ENCODE assay signal across 1 cellular context in the genomic region with DNA sequence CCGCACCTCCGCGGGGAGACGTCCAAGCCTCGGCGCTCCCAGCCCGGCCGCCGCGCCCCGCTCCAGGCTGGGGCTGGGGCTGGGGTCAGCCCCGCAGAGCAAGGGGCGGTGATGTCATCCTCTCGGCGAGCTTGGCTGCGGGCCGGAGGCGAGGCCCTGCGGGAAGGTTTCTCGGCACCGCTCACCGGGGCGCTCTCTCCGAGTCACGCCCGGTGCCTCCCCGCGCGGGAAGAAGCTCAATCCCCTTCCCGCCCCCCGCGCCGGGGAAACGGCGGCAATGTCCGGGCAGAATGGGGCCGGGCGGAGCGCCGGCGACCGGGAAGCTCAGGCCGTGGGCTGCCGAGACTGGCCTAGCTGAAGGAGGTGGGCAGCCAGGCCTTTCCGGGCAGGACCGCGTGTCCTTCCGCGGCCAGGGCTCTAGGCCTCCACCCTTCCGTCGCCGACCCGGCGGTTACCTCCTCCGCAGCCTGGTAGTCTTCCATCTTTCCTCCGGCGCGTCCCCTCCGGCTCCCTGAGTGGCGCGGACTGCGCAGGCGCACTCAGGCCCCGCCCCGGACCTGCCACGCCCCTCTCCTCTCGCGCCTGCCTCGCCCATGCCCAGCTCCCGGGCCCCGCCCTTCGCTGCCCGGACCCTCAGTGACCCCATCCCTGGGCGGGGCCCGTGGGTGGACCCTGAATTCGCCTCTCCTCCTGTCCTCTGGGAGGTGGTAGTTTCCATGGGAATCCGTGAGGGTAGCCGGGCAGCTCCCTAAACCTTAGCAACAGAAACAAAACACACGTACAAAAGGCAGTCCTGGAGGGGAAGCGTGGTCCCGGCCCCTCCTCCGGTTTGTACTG.
TF ChIP-seq lines count a peak whose summit lies in the region.

DYNLT1 (minus strand) TSS at position 517 of the 837 bp plus-strand sequence; CDS start at position 482, 35 bp downstream.

TF ChIP-seq in HepG2, 621 proteins besides CTCF, POLR2A, EP300 and RAD21 (continued from another document and continues in another):
- no peak for TF ChIP-seq XBP1 (CRISPR knock-in tag; IDR thresholded peaks at IDR 0.05)
- TF ChIP-seq ZNF879 (CRISPR knock-in tag; IDR thresholded peaks at IDR 0.05), result no peak; the same call in 1 of the 2 replicates
- TF ChIP-seq NFATC3 (CRISPR knock-in tag; IDR thresholded peaks at IDR 0.05), result 0 out of 2 replicates have a peak, but pooled peaks have one; percentile 46
- TF ChIP-seq ZBTB10 (CRISPR knock-in tag; IDR thresholded peaks at IDR 0.05; ENCODE audit: borderline replicate concordance), result no peak
- TF ChIP-seq CC2D1A (CRISPR knock-in tag; IDR thresholded peaks at IDR 0.05), result no peak
- TF ChIP-seq, protein P1, sequence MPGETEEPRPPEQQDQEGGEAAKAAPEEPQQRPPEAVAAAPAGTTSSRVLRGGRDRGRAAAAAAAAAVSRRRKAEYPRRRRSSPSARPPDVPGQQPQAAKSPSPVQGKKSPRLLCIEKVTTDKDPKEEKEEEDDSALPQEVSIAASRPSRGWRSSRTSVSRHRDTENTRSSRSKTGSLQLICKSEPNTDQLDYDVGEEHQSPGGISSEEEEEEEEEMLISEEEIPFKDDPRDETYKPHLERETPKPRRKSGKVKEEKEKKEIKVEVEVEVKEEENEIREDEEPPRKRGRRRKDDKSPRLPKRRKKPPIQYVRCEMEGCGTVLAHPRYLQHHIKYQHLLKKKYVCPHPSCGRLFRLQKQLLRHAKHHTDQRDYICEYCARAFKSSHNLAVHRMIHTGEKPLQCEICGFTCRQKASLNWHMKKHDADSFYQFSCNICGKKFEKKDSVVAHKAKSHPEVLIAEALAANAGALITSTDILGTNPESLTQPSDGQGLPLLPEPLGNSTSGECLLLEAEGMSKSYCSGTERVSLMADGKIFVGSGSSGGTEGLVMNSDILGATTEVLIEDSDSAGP (CRISPR knock-in tag; IDR thresholded peaks at IDR 0.05; ENCODE audit: borderline replicate concordance), result peak; percentile 93; the same call in 1 of the 2 replicates
- no peak for TF ChIP-seq NPAS2 (CRISPR knock-in tag; IDR thresholded peaks at IDR 0.05; ENCODE audit: borderline replicate concordance)
- peak; percentile 95; the same call in 1 of the 2 replicates for TF ChIP-seq ZFP82 (CRISPR knock-in tag; IDR thresholded peaks at IDR 0.05; ENCODE audit: borderline replicate concordance)
- TF ChIP-seq MXD4 (CRISPR knock-in tag; IDR thresholded peaks at IDR 0.05), result peak; percentile 80; the same call in 1 of the 2 replicates
- TF ChIP-seq TARDBP (CRISPR knock-in tag; IDR thresholded peaks at IDR 0.05), result peak; percentile 54; the same call in 1 of the 2 replicates
- no peak for TF ChIP-seq CCAR2 (optimal IDR thresholded peaks at IDR 0.05; ENCODE audit: low read depth, low read length)
- TF ChIP-seq TRAFD1 (CRISPR knock-in tag; IDR thresholded peaks at IDR 0.05; ENCODE audit: borderline replicate concordance), result no peak
- no peak for TF ChIP-seq ZNF260 (CRISPR knock-in tag; IDR thresholded peaks at IDR 0.05; ENCODE audit: borderline replicate concordance, low read depth)
- no peak for TF ChIP-seq ZNF484 (CRISPR knock-in tag; IDR thresholded peaks at IDR 0.05; ENCODE audit: borderline replicate concordance, low read depth)
- no peak for TF ChIP-seq FLYWCH1 (CRISPR knock-in tag; IDR thresholded peaks at IDR 0.05)
- TF ChIP-seq ISL2 (CRISPR knock-in tag; IDR thresholded peaks at IDR 0.05), result peak; percentile 77
- TF ChIP-seq ZSCAN21 (CRISPR knock-in tag; IDR thresholded peaks at IDR 0.05; ENCODE audit: borderline replicate concordance), result peak; percentile 77; the same call in 1 of the 2 replicates
- TF ChIP-seq ZC3H4 (CRISPR knock-in tag; IDR thresholded peaks at IDR 0.05; ENCODE audit: borderline replicate concordance), result peak; percentile 81; the same call in 1 of the 2 replicates
- peak; percentile 60; the same call in 1 of the 2 replicates for TF ChIP-seq TMF1 (CRISPR knock-in tag; IDR thresholded peaks at IDR 0.05; ENCODE audit: low read depth)
- TF ChIP-seq ZNF460 (CRISPR knock-in tag; IDR thresholded peaks at IDR 0.05; ENCODE audit: borderline replicate concordance), result peak; percentile 52; the same call in 1 of the 2 replicates
- no peak for TF ChIP-seq THYN1 (CRISPR knock-in tag; IDR thresholded peaks at IDR 0.05; ENCODE audit: borderline replicate concordance, low read depth)
- TF ChIP-seq NCOR1 (IDR thresholded peaks at IDR 0.05; ENCODE audit: borderline replicate concordance, low read length), result 0 out of 2 replicates have a peak, but pooled peaks have one; percentile 40
- TF ChIP-seq, protein P2, sequence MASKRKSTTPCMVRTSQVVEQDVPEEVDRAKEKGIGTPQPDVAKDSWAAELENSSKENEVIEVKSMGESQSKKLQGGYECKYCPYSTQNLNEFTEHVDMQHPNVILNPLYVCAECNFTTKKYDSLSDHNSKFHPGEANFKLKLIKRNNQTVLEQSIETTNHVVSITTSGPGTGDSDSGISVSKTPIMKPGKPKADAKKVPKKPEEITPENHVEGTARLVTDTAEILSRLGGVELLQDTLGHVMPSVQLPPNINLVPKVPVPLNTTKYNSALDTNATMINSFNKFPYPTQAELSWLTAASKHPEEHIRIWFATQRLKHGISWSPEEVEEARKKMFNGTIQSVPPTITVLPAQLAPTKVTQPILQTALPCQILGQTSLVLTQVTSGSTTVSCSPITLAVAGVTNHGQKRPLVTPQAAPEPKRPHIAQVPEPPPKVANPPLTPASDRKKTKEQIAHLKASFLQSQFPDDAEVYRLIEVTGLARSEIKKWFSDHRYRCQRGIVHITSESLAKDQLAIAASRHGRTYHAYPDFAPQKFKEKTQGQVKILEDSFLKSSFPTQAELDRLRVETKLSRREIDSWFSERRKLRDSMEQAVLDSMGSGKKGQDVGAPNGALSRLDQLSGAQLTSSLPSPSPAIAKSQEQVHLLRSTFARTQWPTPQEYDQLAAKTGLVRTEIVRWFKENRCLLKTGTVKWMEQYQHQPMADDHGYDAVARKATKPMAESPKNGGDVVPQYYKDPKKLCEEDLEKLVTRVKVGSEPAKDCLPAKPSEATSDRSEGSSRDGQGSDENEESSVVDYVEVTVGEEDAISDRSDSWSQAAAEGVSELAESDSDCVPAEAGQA (IDR thresholded peaks at IDR 0.05; ENCODE audit: low read depth), result no peak; the same call in 1 of the 2 replicates
- TF ChIP-seq, protein P2 (CRISPR knock-in tag; IDR thresholded peaks at IDR 0.05; ENCODE audit: borderline replicate concordance), result peak; percentile 57; the same call in 1 of the 2 replicates
- no peak for TF ChIP-seq TEAD3 (CRISPR knock-in tag; optimal IDR thresholded peaks at IDR 0.05; ENCODE audit: borderline replicate concordance)
- TF ChIP-seq FOXP1 (IDR thresholded peaks at IDR 0.05), result no peak
- TF ChIP-seq FOXP1 (CRISPR knock-in tag; IDR thresholded peaks at IDR 0.05), result no peak
- TF ChIP-seq ZNF891 (CRISPR knock-in tag; IDR thresholded peaks at IDR 0.05), result peak; percentile 85
- TF ChIP-seq TFDP1 (CRISPR knock-in tag; IDR thresholded peaks at IDR 0.05; ENCODE audit: borderline replicate concordance), result no peak
- TF ChIP-seq, protein P3, sequence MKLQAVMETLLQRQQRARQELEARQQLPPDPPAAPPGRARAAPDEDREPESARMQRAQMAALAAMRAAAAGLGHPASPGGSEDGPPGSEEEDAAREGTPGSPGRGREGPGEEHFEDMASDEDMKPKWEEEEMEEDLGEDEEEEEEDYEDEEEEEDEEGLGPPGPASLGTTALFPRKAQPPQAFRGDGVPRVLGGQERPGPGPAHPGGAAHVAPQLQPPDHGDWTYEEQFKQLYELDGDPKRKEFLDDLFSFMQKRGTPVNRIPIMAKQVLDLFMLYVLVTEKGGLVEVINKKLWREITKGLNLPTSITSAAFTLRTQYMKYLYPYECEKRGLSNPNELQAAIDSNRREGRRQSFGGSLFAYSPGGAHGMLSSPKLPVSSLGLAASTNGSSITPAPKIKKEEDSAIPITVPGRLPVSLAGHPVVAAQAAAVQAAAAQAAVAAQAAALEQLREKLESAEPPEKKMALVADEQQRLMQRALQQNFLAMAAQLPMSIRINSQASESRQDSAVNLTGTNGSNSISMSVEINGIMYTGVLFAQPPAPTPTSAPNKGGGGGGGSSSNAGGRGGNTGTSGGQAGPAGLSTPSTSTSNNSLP (IDR thresholded peaks at IDR 0.05; ENCODE audit: low read depth, low read length), result no peak
- TF ChIP-seq HCFC1 (IDR thresholded peaks at IDR 0.05; ENCODE audit: low read depth, low read length), result no peak
- no peak for TF ChIP-seq ZNF549 (CRISPR knock-in tag; IDR thresholded peaks at IDR 0.05)
- peak; percentile 79 for TF ChIP-seq SALL1 (CRISPR knock-in tag; IDR thresholded peaks at IDR 0.05)
- TF ChIP-seq ZNF75D (CRISPR knock-in tag; IDR thresholded peaks at IDR 0.05; ENCODE audit: borderline replicate concordance), result no peak
- peak; percentile 54; the same call in 1 of the 2 replicates for TF ChIP-seq KLF6 (CRISPR knock-in tag; IDR thresholded peaks at IDR 0.05)
- peak; percentile 97 for TF ChIP-seq NRL (CRISPR knock-in tag; IDR thresholded peaks at IDR 0.05; ENCODE audit: borderline replicate concordance)
- TF ChIP-seq HNRNPLL (IDR thresholded peaks at IDR 0.05; ENCODE audit: low read depth, low read length, poor library complexity, severe bottlenecking), result peak; percentile 65
- peak; percentile 87 for TF ChIP-seq KDM3A (CRISPR knock-in tag; IDR thresholded peaks at IDR 0.05; ENCODE audit: low read depth)
- no peak for TF ChIP-seq FOXO4 (CRISPR knock-in tag; conservative IDR thresholded peaks at IDR 0.05)
- peak; percentile 78 for TF ChIP-seq ZNF607 (CRISPR knock-in tag; IDR thresholded peaks at IDR 0.05; ENCODE audit: borderline replicate concordance)
- TF ChIP-seq ZMYM2 (CRISPR knock-in tag; IDR thresholded peaks at IDR 0.05), result 0 out of 2 replicates have a peak, but pooled peaks have one; percentile 73
